5 cellular contexts compared by ENCODE assay signal in genomic region chr20:39082686-39083085, GRCh38.
"Had no signal": no experiment of that assay in that cellular context is flagged by ENCODE, and none has a peak within 500 bp of the region (broad histone marks: within the 10 kb centered on the region; RNA-seq: fewer than 3 reads in every experiment).

No MANE protein-coding gene starts in this region.

- H3K27ac Mint-ChIP-seq: GM23338, H9, IgD-negative memory B cell had no signal

- ATAC-seq: GM23338 had no signal

- H3K4me3 Mint-ChIP-seq: GM23338, H9 had no signal

- H3K4me2 ChIP-seq: GM23338 had no signal

- H3K4me1 Mint-ChIP-seq: IgD-negative memory B cell had no signal

- H3K4me3 ChIP-seq: GM23338 had no signal

- H3K9me3 Mint-ChIP-seq: GM23338, IgD-negative memory B cell had no signal

- H2AFZ ChIP-seq: GM23338 had no signal

- H3K27ac ChIP-seq: HL-60 had no signal

- DNase-seq: H9, HCEC 1CT had no signal
